In genomic region chr2:187994464-187995331, GRCh38 we compare ENCODE assay signal across 8 cellular contexts.
DNase-seq lines count a peak whose midpoint lies in the region; ATAC-seq and TF ChIP-seq lines count a peak whose summit lies in the region.

No MANE protein-coding gene starts in this region.

- POLR2A ChIA-PET in IMR-90 (lab: Charles Lee; ENCODE audit: unreplicated experiment), result no interaction called here

- no peaks in the 10 kb centered on the region for H3K9me3 Mint-ChIP-seq in Calu3 (ENCODE audit: low read depth, unreplicated experiment)

- TF ChIP-seq CTCF in IMR-90 (conservative IDR thresholded peaks at IDR 0.05; ENCODE audit: low read depth, low read length), result no peak
- TF ChIP-seq CTCF in Calu3 (IDR thresholded peaks at IDR 0.05; ENCODE audit: unreplicated experiment), result no peak

- DNase-seq in ELF-1 (ENCODE audit: low read depth, low spot score) (peak; percentile 15), IMR-90 (peak; percentile 36), SJCRH30 (peak; percentile 90 to 93), mesenchymal stem cell (peak; percentile 50), NCI-H2196 treated with DMSO at 0.1 percent for 48 hours (lab: John Stamatoyannopoulos, UW; ENCODE audit: unreplicated experiment) (no peak), GM19240 (ENCODE audit: insufficient read length, low spot score) (no peak), AG08395 (ENCODE audit: low spot score) (no peak), Calu3 (no peak)

- H2BK12ac ChIP-seq in mesenchymal stem cell (ENCODE audit: low read length in 2 of 2), result peak overlapping the region in 1 of 2 experiments; percentile 15

- no peaks in the 10 kb centered on the region for H3K36me3 Mint-ChIP-seq in Calu3 (ENCODE audit: insufficient read depth, unreplicated experiment)

- H3K27ac ChIP-seq in IMR-90 (ENCODE audit: insufficient read depth, low read length) (no peak overlapping the region), SJCRH30 (peak overlapping the region; percentile 55), mesenchymal stem cell (ENCODE audit: low read length, poor library complexity, severe bottlenecking) (no peak overlapping the region)

- H4K20me1 ChIP-seq in IMR-90 (ENCODE audit: insufficient read depth, low read length), result no peaks in the 10 kb centered on the region

- no peak overlapping the region for H3K56ac ChIP-seq in IMR-90 (ENCODE audit: extremely low read depth, insufficient read depth, low read length)

- H3K4me2 ChIP-seq in IMR-90 (ENCODE audit: low read depth, low read length) (no peak overlapping the region), mesenchymal stem cell (ENCODE audit: low read length, poor library complexity, severe bottlenecking) (no peak overlapping the region)

- H3K4me1 ChIP-seq in IMR-90 (ENCODE audit: control insufficient read depth, insufficient read depth, low read length), result peaks cover 4% of the 10 kb centered on the region; the same call in 1 of the 2 replicates
- H3K4me1 ChIP-seq in SJCRH30, result peaks cover 28% of the 10 kb centered on the region
- peaks cover 13% of the 10 kb centered on the region for H3K4me1 ChIP-seq in mesenchymal stem cell (ENCODE audit: control insufficient read depth, insufficient read depth, low read depth, low read length)

- no peaks in the 10 kb centered on the region for H3K27me3 ChIP-seq in IMR-90 (ENCODE audit: control insufficient read depth, insufficient read depth, low read length)
- H3K27me3 ChIP-seq in SJCRH30, result no peaks in the 10 kb centered on the region
- peaks cover 0 to 10% of the 10 kb centered on the region in 2 experiments for H3K27me3 ChIP-seq in mesenchymal stem cell (ENCODE audit: control insufficient read depth in 1 of 2, insufficient read depth in 1 of 2, low read length in 2 of 2)

- H3K79me1 ChIP-seq in IMR-90 (ENCODE audit: low read depth in 1 of 2, low read length in 2 of 2), result no peaks in the 10 kb centered on the region
- H3K79me1 ChIP-seq in mesenchymal stem cell (replicated peaks; ENCODE audit: low read length, poor library complexity, severe bottlenecking), result no peaks in the 10 kb centered on the region

- in situ Hi-C loops in IMR-90 (cut with MboI; ENCODE audit: low sequenced_read_pairs), result no loop called here

- H3K9me3 ChIP-seq in IMR-90 (ENCODE audit: control insufficient read depth, insufficient read depth, low read length) (no peaks in the 10 kb centered on the region), SJCRH30 (replicated peaks) (no peaks in the 10 kb centered on the region), mesenchymal stem cell (ENCODE audit: control insufficient read depth, low read length) (no peaks in the 10 kb centered on the region)

- no peak overlapping the region for H3K14ac ChIP-seq in IMR-90 (replicated peaks; ENCODE audit: low read depth, low read length)
- H3K14ac ChIP-seq in mesenchymal stem cell (ENCODE audit: low read length in 2 of 2), result no peak overlapping the region

- no peak overlapping the region for H3K4me3 ChIP-seq in IMR-90 (ENCODE audit: insufficient read depth, low read depth, low read length)
- H3K4me3 ChIP-seq in SJCRH30, result no peak overlapping the region
- no peak overlapping the region for H3K4me3 ChIP-seq in mesenchymal stem cell (ENCODE audit: insufficient read depth in 1 of 2, low read depth in 1 of 2, low read length in 2 of 2)

- no peaks in the 10 kb centered on the region for H3K4me1 Mint-ChIP-seq in Calu3 (ENCODE audit: low read depth, unreplicated experiment)

- dilution Hi-C loops in IMR-90 (cut with HindIII; ENCODE audit: low sequenced_read_pairs, unreplicated experiment), result no loop called here

- CTCF ChIA-PET in IMR-90 (lab: Yijun Ruan, JAX), result interaction anchor here (0.5 to 0.6 kb wide), 3 partner anchors 420 to 1425 kb away, joined by 5 to 7 read pairs (median 5); no protein-coding TSS in a partner anchor
- CTCF ChIA-PET in Calu3 (lab: Charles Lee), result no interaction called here

- intact Hi-C loops in IMR-90 (cut with micrococcal nuclease), result loop anchor here (5.0 kb wide), 1 partner anchor 697 kb away; no protein-coding TSS in a partner anchor
- intact Hi-C loops in Calu3 (cut with micrococcal nuclease; ENCODE audit: unreplicated experiment), result no loop called here

- H2BK5ac ChIP-seq in IMR-90 (ENCODE audit: low read depth, low read length, poor library complexity, severe bottlenecking) (no peak overlapping the region), mesenchymal stem cell (ENCODE audit: low read depth, low read length, poor library complexity, severe bottlenecking) (no peak overlapping the region)

- H2BK20ac ChIP-seq in IMR-90 (ENCODE audit: low read depth, low read length), result no peak overlapping the region

- no TSS peak for BruUV-seq in IMR-90 (replicated peaks; lab: Mats Ljungman, UMichigan)
- no TSS peak for BruUV-seq in Calu3 (replicated peaks; lab: Mats Ljungman, UMichigan)

- H3K4ac ChIP-seq in IMR-90 (ENCODE audit: low read depth, low read length) (no peak overlapping the region), mesenchymal stem cell (ENCODE audit: low read depth in 1 of 2, low read length in 2 of 2) (no peak overlapping the region)

- no peak overlapping the region for H2AK9ac ChIP-seq in IMR-90 (replicated peaks; ENCODE audit: low read depth, low read length, poor library complexity)

- H2BK120ac ChIP-seq in IMR-90 (ENCODE audit: low read depth, low read length), result no peak overlapping the region
- no peak overlapping the region for H2BK120ac ChIP-seq in mesenchymal stem cell (ENCODE audit: low read depth, low read length)

- no peak overlapping the region for H2AFZ ChIP-seq in IMR-90 (replicated peaks; ENCODE audit: low read length, poor library complexity)
- H2AFZ ChIP-seq in mesenchymal stem cell (ENCODE audit: low read depth, low read length), result no peak overlapping the region

- H3K27me3 Mint-ChIP-seq in Calu3 (ENCODE audit: unreplicated experiment), result no peaks in the 10 kb centered on the region

- no peak overlapping the region for H3K23ac ChIP-seq in IMR-90 (ENCODE audit: low read depth, low read length)
- H3K23ac ChIP-seq in mesenchymal stem cell (ENCODE audit: low read length in 2 of 2), result no peak overlapping the region

- no peak for ATAC-seq in IMR-90 (ENCODE audit: low read depth)

- WGBS in IMR-90 (ENCODE audit: extremely low coverage in 2 of 2, insufficient read length in 1 of 2), 2 experiments, result no CpG with 5 or more reads among the region's 5 CpGs
- 86% methylated on average over 5 of the region's 5 CpGs for WGBS in mesenchymal stem cell

- no peak overlapping the region for H2BK15ac ChIP-seq in IMR-90 (ENCODE audit: low read depth, low read length)
- no peak overlapping the region for H2BK15ac ChIP-seq in mesenchymal stem cell (ENCODE audit: low read depth, poor library complexity, severe bottlenecking)

- H3K4me3 Mint-ChIP-seq in Calu3 (ENCODE audit: low read depth, unreplicated experiment), result no peak overlapping the region

- H2AK5ac ChIP-seq in IMR-90 (ENCODE audit: low read depth, low read length) (peak overlapping the region; percentile 12; the same call in 1 of the 2 replicates), mesenchymal stem cell (ENCODE audit: low read length, severe bottlenecking) (peak overlapping the region; percentile 35)

- TF ChIP-seq RAD21 in IMR-90 (IDR thresholded peaks at IDR 0.05; ENCODE audit: low read length), result no peak

- no peak for TF ChIP-seq POLR2A in IMR-90 (IDR thresholded peaks at IDR 0.05; ENCODE audit: low read depth, low read length)

- H3K9me1 ChIP-seq in IMR-90 (ENCODE audit: insufficient read depth, low read length), result peaks cover 5% of the 10 kb centered on the region; the same call in 1 of the 2 replicates

- no peak overlapping the region for H3K27ac Mint-ChIP-seq in Calu3 (ENCODE audit: unreplicated experiment)

- H4K8ac ChIP-seq in IMR-90 (ENCODE audit: low read depth in 2 of 2, low read length in 2 of 2) (no peak overlapping the region), mesenchymal stem cell (ENCODE audit: low read length) (no peak overlapping the region)

- H3K36me3 ChIP-seq in IMR-90 (ENCODE audit: control insufficient read depth, insufficient read depth, low read length) (no peaks in the 10 kb centered on the region), SJCRH30 (no peaks in the 10 kb centered on the region), mesenchymal stem cell (ENCODE audit: control insufficient read depth in 1 of 2, insufficient read depth in 2 of 2, low read depth in 1 of 2, low read length in 2 of 2) (no peaks in the 10 kb centered on the region)

- no peak overlapping the region for H3K9ac ChIP-seq in IMR-90 (ENCODE audit: low read depth, low read length)
- H3K9ac ChIP-seq in mesenchymal stem cell (ENCODE audit: low read length), result no peak overlapping the region

- H4K91ac ChIP-seq in IMR-90 (ENCODE audit: insufficient read depth, low read depth, low read length) (no peak overlapping the region), mesenchymal stem cell (ENCODE audit: low read length) (no peak overlapping the region)

- H3K18ac ChIP-seq in IMR-90 (ENCODE audit: low read depth, low read length) (no peak overlapping the region), mesenchymal stem cell (ENCODE audit: low read depth in 1 of 2, low read length in 2 of 2) (peak overlapping the region in 1 of 2 experiments; percentile 38)

- no peak overlapping the region for H4K5ac ChIP-seq in IMR-90 (ENCODE audit: low read depth, low read length)

TF ChIP-seq in IMR-90, 13 proteins besides CTCF, POLR2A, EP300 and RAD21:
- no peak for TF ChIP-seq RCOR1 (IDR thresholded peaks at IDR 0.05; ENCODE audit: insufficient replicate concordance, low read length)
- no peak for TF ChIP-seq MXI1 (IDR thresholded peaks at IDR 0.05; ENCODE audit: borderline replicate concordance, low read depth, low read length)
- no peak for TF ChIP-seq BHLHE40 (IDR thresholded peaks at IDR 0.05; ENCODE audit: low read depth, low read length)
- TF ChIP-seq CEBPB (IDR thresholded peaks at IDR 0.05; ENCODE audit: low read depth, low read length), result no peak

Comparison
In these comparisons a context has a peak if more than half of its experiments do, and no peak if none do; other contexts are left out.
1. DNase-seq: peak in ELF-1 (single experiment), IMR-90 (single experiment), SJCRH30 (2 of 2) and mesenchymal stem cell (single experiment); none in NCI-H2196 treated with DMSO at 0.1 percent for 48 hours (single experiment), GM19240 (single experiment), AG08395 (single experiment) and Calu3 (single experiment).